Comparison of ENCODE assay signal across 8 cellular contexts in the genomic region with DNA sequence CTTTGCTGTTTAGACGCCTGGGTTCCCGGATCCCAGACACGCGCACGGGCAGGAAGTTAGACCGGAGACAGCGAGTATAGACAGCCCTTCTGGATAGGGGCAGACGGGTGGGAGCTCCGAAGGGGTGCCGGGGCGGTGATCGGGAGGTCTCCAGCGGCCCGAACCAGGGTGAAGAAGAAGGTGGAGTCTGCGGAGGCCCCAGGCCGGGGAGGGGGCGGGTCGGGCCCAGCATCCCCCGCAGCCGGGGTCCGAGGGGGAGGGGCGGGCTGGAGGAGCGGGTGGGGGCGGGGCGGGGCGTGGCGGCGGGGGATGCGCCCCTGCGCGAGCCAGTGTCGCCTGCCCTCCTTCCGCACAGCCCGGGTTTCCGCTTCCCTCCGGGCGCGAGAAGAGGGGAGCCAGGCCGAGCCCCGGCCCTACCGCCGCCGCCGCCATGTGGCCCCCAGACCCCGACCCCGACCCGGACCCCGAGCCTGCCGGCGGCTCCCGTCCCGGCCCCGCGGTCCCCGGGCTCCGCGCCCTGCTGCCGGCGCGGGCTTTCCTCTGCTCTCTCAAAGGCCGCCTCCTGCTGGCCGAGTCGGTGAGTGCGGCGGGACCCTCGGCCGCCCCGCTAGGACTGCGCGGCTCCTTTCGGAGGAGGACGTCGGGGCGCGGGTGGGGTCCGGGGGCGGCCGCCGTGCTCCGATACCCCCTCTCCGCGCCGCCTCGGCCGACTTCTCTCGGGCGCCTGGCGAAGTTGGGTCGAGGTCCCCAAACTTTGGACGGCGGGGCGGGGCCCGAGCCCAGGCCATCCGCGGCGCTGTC. TPM values are rescaled to one million over a fixed set of nuclear protein-coding genes. Genes with fewer than 3 reads are reported as not detected.
DNase-seq lines count a peak whose midpoint lies in the region; ATAC-seq, FAIRE-seq and TF ChIP-seq lines count a peak whose summit lies in the region.

A gene with protein sequence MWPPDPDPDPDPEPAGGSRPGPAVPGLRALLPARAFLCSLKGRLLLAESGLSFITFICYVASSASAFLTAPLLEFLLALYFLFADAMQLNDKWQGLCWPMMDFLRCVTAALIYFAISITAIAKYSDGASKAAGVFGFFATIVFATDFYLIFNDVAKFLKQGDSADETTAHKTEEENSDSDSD (plus strand): TSS at position 329 of the 801 bp plus-strand sequence. CDS start 102 bp downstream, at position 431.

- no peak for TF ChIP-seq EP300 in HepG2 (IDR thresholded peaks at IDR 0.05; ENCODE audit: low read depth in 2 of 2, low read length in 2 of 2)
- no peak for TF ChIP-seq EP300 in HepG2 (CRISPR knock-in tag; IDR thresholded peaks at IDR 0.05; ENCODE audit: borderline replicate concordance)

- H3K23ac ChIP-seq in H9 (ENCODE audit: insufficient read length, low read depth, low read length) = no peak within 1 kb of the TSS

- TF ChIP-seq RAD21 in HepG2 (CRISPR knock-in tag; IDR thresholded peaks at IDR 0.05) = peak; percentile 72

- H3K4me2 ChIP-seq in H9 (ENCODE audit: insufficient read depth, insufficient read length, low read length) (peak within 1 kb of the TSS; percentile 82), HepG2 (ENCODE audit: low read depth, low read length) (peak within 1 kb of the TSS; percentile 94)

- peak within 1 kb of the TSS; percentile 55 for H3K9ac ChIP-seq in H9 (ENCODE audit: extremely low read depth, insufficient read length, low read length)
- peak within 1 kb of the TSS; percentile 81 for H3K9ac ChIP-seq in HepG2 (ENCODE audit: insufficient read depth, low read depth, low read length)

- H3K79me1 ChIP-seq in H9 (ENCODE audit: insufficient read depth, low read depth, low read length, poor library complexity, severe bottlenecking) = no peaks in the 10 kb centered on the region

- H4K20me1 ChIP-seq in H9 (ENCODE audit: control insufficient read depth, insufficient read depth, insufficient read length) = no peaks in the 10 kb centered on the region
- H4K20me1 ChIP-seq in HepG2 (ENCODE audit: insufficient read depth, low read length) = peaks cover 13% of the 10 kb centered on the region; the same call in 1 of the 2 replicates

- DNase-seq in GF-D8 (lab: John Stamatoyannopoulos, UW) = peak; percentile 38
- peak; percentile 86 for DNase-seq in H9
- DNase-seq in NCI-H128 (lab: John Stamatoyannopoulos, UW; ENCODE audit: unreplicated experiment) = peak; percentile 13
- DNase-seq in activated CD4-positive, alpha-beta T cell treated with anti-CD3 and anti-CD28 coated beads for 24 hours (ENCODE audit: low read depth in 2 of 2) = peak; percentile 58 to 66
- no peak for DNase-seq in coronary artery (ENCODE audit: low spot score)
- peak; percentile 54 for DNase-seq in HepG2 (ENCODE audit: low spot score)
- DNase-seq in stimulated activated CD4-positive, alpha-beta T cell treated with anti-CD3 and anti-CD28 coated beads, TNF-alpha, amount 100 ng/mL, for 1 hour (ENCODE audit: low read depth in 3 of 3, low spot score in 1 of 3) = peak in 2 of 3 donors; percentile 42 to 68

- H3K79me2 ChIP-seq in H9 (ENCODE audit: insufficient read depth, low read length) = no peaks in the 10 kb centered on the region
- H3K79me2 ChIP-seq in HepG2 (ENCODE audit: insufficient read depth, low read length) = peaks cover 9% of the 10 kb centered on the region

- H3K9me3 ChIP-seq in H9 (ENCODE audit: control insufficient read depth, low read depth, low read length) = no peaks in the 10 kb centered on the region
- H3K9me3 ChIP-seq in HepG2 (ENCODE audit: low read length) = no peaks in the 10 kb centered on the region

- no peaks in the 10 kb centered on the region for H3K9me3 Mint-ChIP-seq in H9

- in situ Hi-C loops in HepG2 (cut with HindIII; ENCODE audit: extremely low pct_ligation_motif_present, low pct_unique_long_range_greater_than_20kb) = loop anchor here (5.0 kb wide), 2 partner anchors 88 to 263 kb away; no protein-coding TSS in a partner anchor

- no peak within 1 kb of the TSS for H2BK12ac ChIP-seq in H9 (ENCODE audit: insufficient read length, low read depth, low read length)

- H3K4me3 ChIP-seq in coronary artery (peak within 1 kb of the TSS; percentile 87), HepG2 (replicated peaks in 1 of 3; ENCODE audit: insufficient read depth in 1 of 3, low read depth in 2 of 3, low read length in 3 of 3) (peak within 1 kb of the TSS; percentile 81 to 87 (median 86))

- H2AFZ ChIP-seq in H9 (ENCODE audit: low read length) (no peak within 1 kb of the TSS), HepG2 (ENCODE audit: low read length) (peak within 1 kb of the TSS; percentile 72)

- H2BK15ac ChIP-seq in H9 (ENCODE audit: low read depth, low read length) = no peak within 1 kb of the TSS

- peaks cover 5 to 9% of the 10 kb centered on the region in 2 experiments for H3K36me3 ChIP-seq in HepG2 (replicated peaks in 1 of 2; ENCODE audit: control insufficient read depth in 1 of 2, insufficient read depth in 2 of 2, low read length in 2 of 2)

- H2BK20ac ChIP-seq in H9 (ENCODE audit: low read depth, low read length, poor library complexity, severe bottlenecking) = no peak within 1 kb of the TSS

- H4K5ac ChIP-seq in H9 (ENCODE audit: insufficient read length, low read depth, low read length) = no peak within 1 kb of the TSS

- no TSS peak for BruUV-seq in HepG2 (replicated peaks; lab: Mats Ljungman, UMichigan)

- no peak within 1 kb of the TSS for H4K8ac ChIP-seq in H9 (replicated peaks; ENCODE audit: insufficient read length, low read depth, low read length)

- CTCF ChIA-PET in HepG2 (lab: Yijun Ruan, JAX; ENCODE audit: low intra/inter-chr PET ratio, low total read pairs) = interaction anchor here (0.7 to 1.7 kb wide), 2 partner anchors 42 to 198 kb away, joined by 5 to 7 read pairs; no protein-coding TSS in a partner anchor

- peak within 1 kb of the TSS; percentile 83 to 98 (median 97) for H3K27ac Mint-ChIP-seq in H9

- no peak within 1 kb of the TSS for H3T11ph ChIP-seq in H9 (ENCODE audit: low read length)

- intact Hi-C loops in HepG2 (cut with micrococcal nuclease; ENCODE audit: unreplicated experiment) = loop anchor here (1.0 to 2.0 kb wide), 4 partner anchors 52 to 198 kb away; partner anchors contain the start of gene CKLF

- no peak within 1 kb of the TSS for H2BK5ac ChIP-seq in H9 (ENCODE audit: insufficient read length, low read length)

- H3K4me3 Mint-ChIP-seq in H9 = peak within 1 kb of the TSS; percentile 79 to 91

- POLR2A ChIA-PET in HepG2 (lab: Yijun Ruan, JAX) = interaction anchor here (1.0 to 2.7 kb wide), 6 partner anchors 16 to 198 kb away, joined by 3 to 23 read pairs (median 4); partner anchors contain the start of genes CKLF and TK2

- peaks cover 20 to 31% of the 10 kb centered on the region in 2 experiments for H3K4me1 Mint-ChIP-seq in H9

- TF ChIP-seq CTCF in H9 (conservative IDR thresholded peaks at IDR 0.05) = peak; percentile 85
- peak; percentile 77 for TF ChIP-seq CTCF in coronary artery (IDR thresholded peaks at IDR 0.05)
- TF ChIP-seq CTCF in HepG2 (CRISPR knock-in tag; IDR thresholded peaks at IDR 0.05) = peak; percentile 75

- no peak within 1 kb of the TSS for H3K56ac ChIP-seq in H9 (ENCODE audit: insufficient read length, low read depth, low read length)

- H2AK5ac ChIP-seq in H9 (ENCODE audit: insufficient read length, low read length) = no peak within 1 kb of the TSS

- H3K23me2 ChIP-seq in H9 (ENCODE audit: insufficient read length, low read depth, low read length, poor library complexity, severe bottlenecking) = peaks cover 11% of the 10 kb centered on the region

- FAIRE-seq in HepG2 (lab: Jason Lieb, UNC) = no peak

- H3K27me3 Mint-ChIP-seq in H9 (ENCODE audit: low read depth) = peaks cover 9% of the 10 kb centered on the region

- H3K27ac ChIP-seq in H9 (ENCODE audit: insufficient read length, low read depth, low read length) (no peak within 1 kb of the TSS), coronary artery (peak within 1 kb of the TSS; percentile 88 to 92), HepG2 (ENCODE audit: extremely low read length, insufficient read depth, low read length) (peak within 1 kb of the TSS; percentile 58)

- peak; percentile 69 for ATAC-seq in HepG2
- no peak for ATAC-seq in GM19035 (IDR thresholded peaks at IDR 0.05; ENCODE audit: unreplicated experiment)

- peak within 1 kb of the TSS; percentile 86 for H3K14ac ChIP-seq in H9 (ENCODE audit: insufficient read depth, low read length)

- H4K91ac ChIP-seq in H9 (ENCODE audit: insufficient read length, low read depth, low read length) = no peak within 1 kb of the TSS

- peak within 1 kb of the TSS; percentile 86 for H3K18ac ChIP-seq in H9 (ENCODE audit: insufficient read length, low read depth, low read length)

- no peak within 1 kb of the TSS for H2BK120ac ChIP-seq in H9 (ENCODE audit: low read depth, low read length, poor library complexity, severe bottlenecking)

- WGBS in H9 (ENCODE audit: extremely low coverage, insufficient read length, low lambda C conversion rate) = no CpG with 5 or more reads among the region's 96 CpGs
- 1% methylated on average over 15 of the region's 96 CpGs for WGBS in HepG2 (ENCODE audit: low lambda C conversion rate)

- no peak within 1 kb of the TSS for H3K4ac ChIP-seq in H9 (ENCODE audit: low read depth, low read length)

- no peaks in the 10 kb centered on the region for H3K27me3 ChIP-seq in H9 (ENCODE audit: insufficient read depth, low read length)
- no peaks in the 10 kb centered on the region for H3K27me3 ChIP-seq in HepG2 (ENCODE audit: control insufficient read depth in 1 of 2, insufficient read depth in 2 of 2, low read length in 2 of 2)

- H3K36me3 Mint-ChIP-seq in H9 (ENCODE audit: insufficient read depth in 1 of 3, low read depth in 3 of 3) = peaks cover 0 to 9% (median 1%) of the 10 kb centered on the region in 3 experiments; a peak in 5 of 7 replicates

- TF ChIP-seq POLR2A in HepG2 (IDR thresholded peaks at IDR 0.05; ENCODE audit: insufficient read depth in 1 of 2, low read depth in 2 of 2, low read length in 2 of 2) = peak in 1 of 2 experiments; percentile 68; a peak in 3 of 4 replicates

- H3K4me1 ChIP-seq in H9 (ENCODE audit: insufficient read depth, low read length) (no peaks in the 10 kb centered on the region), HepG2 (ENCODE audit: insufficient read depth, low read length) (peaks cover 57% of the 10 kb centered on the region)

RNA-seq across cellular contexts. Expression of the gene that starts here (rescaled TPM):
- total RNA-seq in H9 (2021) = 39.2 and 41.0 TPM in 2 replicates
- 20.6 and 29.2 TPM in 2 replicates for total RNA-seq in HepG2 (2016; rRNA removed; fragmentation: Illumina TruSeq; extraction: Trizol)
- total RNA-seq in HepG2 (2016; cell fraction: cytosol; rRNA removed; fragmentation: Illumina TruSeq; extraction: Trizol; ENCODE audit: low read depth) = 14.7 and 15.6 TPM in 2 replicates
- total RNA-seq in HepG2 (2016; cell fraction: insoluble cytoplasmic fraction; rRNA removed; fragmentation: Illumina TruSeq; extraction: Trizol) = 18.9 and 30.0 TPM in 2 replicates
- total RNA-seq in HepG2 (2016; cell fraction: membrane; rRNA removed; fragmentation: Illumina TruSeq; extraction: Trizol) = 39.9 and 42.8 TPM in 2 replicates
- total RNA-seq in HepG2 (2016; cell fraction: nucleus; rRNA removed; fragmentation: Illumina TruSeq; extraction: Trizol) = 19.8 and 22.0 TPM in 2 replicates
- polyA plus RNA-seq in HepG2 (2011; rRNA removed) = 48.7 and 62.0 TPM in 2 replicates
- polyA plus RNA-seq in HepG2 (2011; cell fraction: cytosol; rRNA removed) = 53.5 and 62.3 TPM in 2 replicates
- polyA plus RNA-seq in HepG2 (2011; cell fraction: nucleus; rRNA removed) = 50.7 and 56.5 TPM in 2 replicates
- polyA plus RNA-seq in HepG2 (2012) = 36.1 and 48.8 TPM in 2 replicates
- 21.8 and 24.0 TPM in 2 replicates for polyA plus RNA-seq in HepG2 (2016; cell fraction: cytosol; fragmentation: Illumina TruSeq; extraction: Trizol; ENCODE audit: low read depth)
- 31.5 and 37.2 TPM in 2 replicates for polyA plus RNA-seq in HepG2 (2016; cell fraction: insoluble cytoplasmic fraction; fragmentation: Illumina TruSeq; extraction: Trizol; ENCODE audit: low read depth)
- polyA plus RNA-seq in HepG2 (2016; cell fraction: membrane; fragmentation: Illumina TruSeq; extraction: Trizol; ENCODE audit: low read depth) = 48.5 and 52.0 TPM in 2 replicates
- 51.6 and 59.3 TPM in 2 replicates for polyA plus RNA-seq in HepG2 (2016; cell fraction: nucleus; fragmentation: Illumina TruSeq; extraction: Trizol; ENCODE audit: insufficient read depth, low read depth)
- 1.7 and 102 TPM in 2 replicates for polyA minus RNA-seq in HepG2 (2011; rRNA and poly(A)+ RNA removed; ENCODE audit: low replicate concordance)
- 14.7 and 19.2 TPM in 2 replicates for polyA minus RNA-seq in HepG2 (2011; cell fraction: cytosol; rRNA and poly(A)+ RNA removed)
- polyA minus RNA-seq in HepG2 (2011; cell fraction: nucleus; rRNA and poly(A)+ RNA removed) = 16.0 and 25.4 TPM in 2 replicates
